22 cellular contexts compared by ENCODE assay signal in the genomic region with DNA sequence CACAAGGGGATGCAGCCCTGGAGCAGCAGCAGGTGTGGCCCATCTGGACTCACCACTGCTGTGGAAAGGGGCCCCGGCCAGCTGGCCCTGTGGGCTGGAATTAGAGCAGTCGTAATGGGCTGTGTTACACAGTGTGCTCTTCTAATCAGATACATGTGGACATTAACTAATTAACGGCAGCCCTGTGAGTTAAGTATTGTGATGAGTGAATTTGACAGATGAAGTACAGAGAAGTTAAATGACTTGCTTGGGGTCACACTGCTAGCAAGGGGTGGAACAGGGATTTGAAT. TPM values are rescaled to one million over a fixed set of nuclear protein-coding genes. Genes with fewer than 3 reads are reported as not detected.
A peak's percentile ranks its signal among the peaks of the same experiment; 100 is the strongest.
DNase-seq lines count a peak whose midpoint lies in the region; ATAC-seq, FAIRE-seq and TF ChIP-seq lines count a peak whose summit lies in the region.
"Had no signal": no experiment of that assay in that cellular context is flagged by ENCODE, and none has a peak within 500 bp of the region (broad histone marks: within the 10 kb centered on the region; RNA-seq: fewer than 3 reads in every experiment).

No MANE protein-coding gene starts in this region.

- no peak overlapping the region for H2AK5ac ChIP-seq in H9 (ENCODE audit: insufficient read length, low read length)
- no peak overlapping the region for H2AK5ac ChIP-seq in H1 (ENCODE audit: low read depth, low read length)

- H3K79me2 ChIP-seq in H9 (ENCODE audit: insufficient read depth, low read length) (no peaks in the 10 kb centered on the region), H1 (ENCODE audit: control insufficient read depth in 1 of 2, insufficient read depth in 2 of 2, low read length in 2 of 2) (no peaks in the 10 kb centered on the region), OCI-LY7 (ENCODE audit: insufficient read depth, low read depth, low read length) (no peaks in the 10 kb centered on the region)

- H3K14ac ChIP-seq in H9 (ENCODE audit: insufficient read depth, low read length) (no peak overlapping the region), H1 (ENCODE audit: insufficient read length) (no peak overlapping the region)

- H3K9me3 Mint-ChIP-seq in H9 = no peaks in the 10 kb centered on the region; a peak in 1 of 5 replicates
- H3K9me3 Mint-ChIP-seq in neural crest cell = no peaks in the 10 kb centered on the region
- peaks cover 6% of the 10 kb centered on the region; the same call in 1 of the 2 replicates for H3K9me3 Mint-ChIP-seq in HFFc6
- H3K9me3 Mint-ChIP-seq: activated naive CD4-positive, alpha-beta T cell treated with anti-CD3 and anti-CD28 coated beads, Interleukin-2, amount 50 U/mL, for 72 hours; neural progenitor cell had no signal

- peaks cover 36% of the 10 kb centered on the region for H3K27me3 Mint-ChIP-seq in H9 (ENCODE audit: low read depth)
- no peaks in the 10 kb centered on the region for H3K27me3 Mint-ChIP-seq in neural crest cell (ENCODE audit: low read depth)
- H3K27me3 Mint-ChIP-seq in HFFc6 (ENCODE audit: insufficient read depth) = peaks cover 11% of the 10 kb centered on the region
- H3K27me3 Mint-ChIP-seq: activated CD8-positive, alpha-beta memory T cell treated with anti-CD3 and anti-CD28 coated beads, Interleukin-2, amount 10 ng/mL, durations not matched to agents 7 days and 5 days had no signal

- no peak for TF ChIP-seq EP300 in H1 (IDR thresholded peaks at IDR 0.05; ENCODE audit: borderline replicate concordance in 1 of 2, low read depth in 2 of 2, low read length in 2 of 2)

- no peak for ATAC-seq in HG03469 (IDR thresholded peaks at IDR 0.05; ENCODE audit: unreplicated experiment)
- ATAC-seq: activated CD8-positive, alpha-beta memory T cell treated with anti-CD3 and anti-CD28 coated beads, Interleukin-2, amount 10 ng/mL, durations not matched to agents 7 days and 5 days; activated naive CD4-positive, alpha-beta T cell treated with anti-CD3 and anti-CD28 coated beads, Interleukin-2, amount 50 U/mL, for 72 hours; right lobe of liver had no signal

- H2AFZ ChIP-seq in H9 (ENCODE audit: low read length) = no peak overlapping the region
- H2AFZ ChIP-seq in H1 (ENCODE audit: low read length) = no peak overlapping the region
- H2AFZ ChIP-seq in OCI-LY7 (ENCODE audit: low read length) = no peak overlapping the region
- H2AFZ ChIP-seq: neural progenitor cell had no signal

- H3K56ac ChIP-seq in H9 (ENCODE audit: insufficient read length, low read depth, low read length) = no peak overlapping the region
- no peak overlapping the region for H3K56ac ChIP-seq in H1 (replicated peaks; ENCODE audit: insufficient read length, low read depth, low read length)

- H3K18ac ChIP-seq in H9 (ENCODE audit: insufficient read length, low read depth, low read length) = peak overlapping the region; percentile 49
- H3K18ac ChIP-seq in H1 (ENCODE audit: extremely low read depth, low read length) = peak overlapping the region; percentile 76

- TF ChIP-seq RAD21 in H1 (IDR thresholded peaks at IDR 0.05 in 1 of 2, conservative IDR thresholded peaks at IDR 0.05 in 1 of 2; ENCODE audit: low read depth in 2 of 2, low read length in 2 of 2) = no peak

- no peak overlapping the region for H3K4me3 ChIP-seq in BLaER1 treated with 17β-estradiol and CSF1 and Interleukin-3, amounts not matched to agents 10 nM and 100 nM
- H3K4me3 ChIP-seq in H1 (ENCODE audit: extremely low read depth in 1 of 4, insufficient read depth in 2 of 4, low read depth in 3 of 4, low read length in 4 of 4) = peak overlapping the region in 1 of 4 experiments; percentile 30; a peak in 1 of 8 replicates
- H3K4me3 ChIP-seq in OCI-LY7 (ENCODE audit: low read depth, low read length, poor library complexity, severe bottlenecking) = no peak overlapping the region
- H3K4me3 ChIP-seq: HAP-1, neural progenitor cell, right lobe of liver, tibial nerve had no signal

- TF ChIP-seq CTCF in H9 (conservative IDR thresholded peaks at IDR 0.05) = no peak
- no peak for TF ChIP-seq CTCF in H1 (IDR thresholded peaks at IDR 0.05; ENCODE audit: control extremely low read depth in 1 of 3, insufficient read depth in 1 of 3, low read depth in 1 of 3, low read length in 3 of 3)
- TF ChIP-seq CTCF in neural crest cell (conservative IDR thresholded peaks at IDR 0.05) = no peak
- TF ChIP-seq CTCF in OCI-LY7 (conservative IDR thresholded peaks at IDR 0.05; ENCODE audit: low read length) = no peak
- TF ChIP-seq CTCF in HFFc6 (IDR thresholded peaks at IDR 0.05) = no peak

- no peak overlapping the region for H3T11ph ChIP-seq in H9 (ENCODE audit: low read length)

- H2BK12ac ChIP-seq in H9 (ENCODE audit: insufficient read length, low read depth, low read length) = no peak overlapping the region
- peak overlapping the region; percentile 50; the same call in 1 of the 2 replicates for H2BK12ac ChIP-seq in H1 (ENCODE audit: low read depth, low read length)

- peak overlapping the region in 1 of 3 experiments; percentile 81; a peak in 1 of 7 replicates for H3K27ac Mint-ChIP-seq in H9
- peak overlapping the region; percentile 69 for H3K27ac Mint-ChIP-seq in neural crest cell (ENCODE audit: unreplicated experiment)
- H3K27ac Mint-ChIP-seq in HFFc6 = no peak overlapping the region
- H3K27ac Mint-ChIP-seq: activated CD8-positive, alpha-beta memory T cell treated with anti-CD3 and anti-CD28 coated beads, Interleukin-2, amount 10 ng/mL, durations not matched to agents 7 days and 5 days; neural progenitor cell had no signal

- intact Hi-C loops in OCI-LY7 (cut with micrococcal nuclease; ENCODE audit: unreplicated experiment) = no loop called here

- H3K79me1 ChIP-seq in H9 (ENCODE audit: insufficient read depth, low read depth, low read length, poor library complexity, severe bottlenecking) = no peaks in the 10 kb centered on the region
- H3K79me1 ChIP-seq in H1 (ENCODE audit: low read depth, low read length) = no peaks in the 10 kb centered on the region

- H2BK5ac ChIP-seq in H9 (ENCODE audit: insufficient read length, low read length) (no peak overlapping the region), H1 (ENCODE audit: low read depth, low read length) (peak overlapping the region; percentile 61; the same call in 1 of the 2 replicates)

- H4K5ac ChIP-seq in H9 (ENCODE audit: insufficient read length, low read depth, low read length) = no peak overlapping the region
- no peak overlapping the region for H4K5ac ChIP-seq in H1 (ENCODE audit: insufficient read length, low read depth, low read length)

- H3K4me1 ChIP-seq in BLaER1 treated with 17β-estradiol and CSF1 and Interleukin-3, amounts not matched to agents 10 nM and 100 nM = peaks cover 22 to 66% (median 61%) of the 10 kb centered on the region in 10 experiments
- peaks cover 25% of the 10 kb centered on the region for H3K4me1 ChIP-seq in H9 (ENCODE audit: insufficient read depth, low read length)
- H3K4me1 ChIP-seq in H1 (replicated peaks in 1 of 4; ENCODE audit: control insufficient read depth in 3 of 4, insufficient read depth in 4 of 4, low read length in 3 of 4) = peaks cover 27 to 54% (median 41%) of the 10 kb centered on the region in 4 experiments
- peaks cover 21% of the 10 kb centered on the region for H3K4me1 ChIP-seq in OCI-LY7 (ENCODE audit: insufficient read depth, low read length, poor library complexity, severe bottlenecking)
- H3K4me1 ChIP-seq: right lobe of liver had no signal

- no peaks in the 10 kb centered on the region for H3K23me2 ChIP-seq in H9 (ENCODE audit: insufficient read length, low read depth, low read length, poor library complexity, severe bottlenecking)
- H3K23me2 ChIP-seq in H1 (ENCODE audit: low read depth, low read length) = no peaks in the 10 kb centered on the region

- no CpG with 5 or more reads among the region's 3 CpGs for WGBS in H9 (ENCODE audit: extremely low coverage, insufficient read length, low lambda C conversion rate)
- WGBS in H1 (ENCODE audit: extremely low coverage in 1 of 2, insufficient coverage in 1 of 2, insufficient read length in 1 of 2, insufficient replicate concordance in 2 of 2, low coverage in 1 of 2, low lambda C conversion rate in 2 of 2, missing lambda C conversion rate in 1 of 2), 2 experiments = 71% methylated on average over 3 of the region's 3 CpGs; no CpG with 5 or more reads in 1 of the 2 experiments

- H3K23ac ChIP-seq in H9 (ENCODE audit: insufficient read length, low read depth, low read length) = no peak overlapping the region
- no peak overlapping the region for H3K23ac ChIP-seq in H1 (ENCODE audit: insufficient read length)

- no peak overlapping the region for H3K9ac ChIP-seq in BLaER1 treated with 17β-estradiol and CSF1 and Interleukin-3, amounts not matched to agents 10 nM and 100 nM
- no peak overlapping the region for H3K9ac ChIP-seq in H9 (ENCODE audit: extremely low read depth, insufficient read length, low read length)
- H3K9ac ChIP-seq in H1 (replicated peaks in 1 of 4; ENCODE audit: extremely low read depth in 1 of 4, low read depth in 3 of 4, low read length in 3 of 4) = no peak overlapping the region
- H3K9ac ChIP-seq: KMS-11, neural progenitor cell had no signal

- H2BK20ac ChIP-seq in H9 (ENCODE audit: low read depth, low read length, poor library complexity, severe bottlenecking) (no peak overlapping the region), H1 (ENCODE audit: low read length) (0 out of 2 replicates have a peak overlapping the region, but pooled peaks have one; percentile 67)

- no peaks in the 10 kb centered on the region for H3K9me3 ChIP-seq in BLaER1 treated with 17β-estradiol and CSF1 and Interleukin-3, amounts not matched to agents 10 nM and 100 nM (replicated peaks in 1 of 11)
- H3K9me3 ChIP-seq in H9 (ENCODE audit: control insufficient read depth, low read depth, low read length) (no peaks in the 10 kb centered on the region), H1 (ENCODE audit: insufficient read depth in 2 of 2, low read depth in 1 of 2, low read length in 1 of 2) (no peaks in the 10 kb centered on the region), OCI-LY7 (ENCODE audit: low read length) (no peaks in the 10 kb centered on the region)
- H3K9me3 ChIP-seq: HAP-1, right lobe of liver, tibial nerve had no signal

- no peak overlapping the region for H3K27ac ChIP-seq in BLaER1 treated with 17β-estradiol and CSF1 and Interleukin-3, amounts not matched to agents 10 nM and 100 nM
- H3K27ac ChIP-seq in H9 (ENCODE audit: insufficient read length, low read depth, low read length) (no peak overlapping the region), H1 (ENCODE audit: low read depth, low read length) (no peak overlapping the region), OCI-LY7 (ENCODE audit: low read depth, low read length, poor library complexity, severe bottlenecking) (no peak overlapping the region)
- H3K27ac ChIP-seq: KMS-11, neural progenitor cell, right lobe of liver, tibial nerve had no signal

- H4K91ac ChIP-seq in H9 (ENCODE audit: insufficient read length, low read depth, low read length) (no peak overlapping the region), H1 (replicated peaks; ENCODE audit: insufficient read length, low read length) (no peak overlapping the region)

- H3K36me3 Mint-ChIP-seq in H9 (ENCODE audit: insufficient read depth in 1 of 3, low read depth in 3 of 3) = peaks cover 0 to 4% (median 0%) of the 10 kb centered on the region in 3 experiments; a peak in 1 of 7 replicates
- no peaks in the 10 kb centered on the region for H3K36me3 Mint-ChIP-seq in neural crest cell (ENCODE audit: low read depth)
- peaks cover 14% of the 10 kb centered on the region; the same call in 1 of the 2 replicates for H3K36me3 Mint-ChIP-seq in HFFc6 (ENCODE audit: low read depth)
- H3K36me3 Mint-ChIP-seq: neural progenitor cell had no signal

- H4K8ac ChIP-seq in H9 (replicated peaks; ENCODE audit: insufficient read length, low read depth, low read length) (no peak overlapping the region), H1 (ENCODE audit: extremely low read depth, insufficient read depth, low read length) (no peak overlapping the region)

- peaks cover 0 to 44% (median 27%) of the 10 kb centered on the region in 11 experiments; a peak in 16 of 22 replicates for H3K36me3 ChIP-seq in BLaER1 treated with 17β-estradiol and CSF1 and Interleukin-3, amounts not matched to agents 10 nM and 100 nM
- H3K36me3 ChIP-seq in H1 (ENCODE audit: control insufficient read depth in 2 of 4, insufficient read depth in 4 of 4, low read length in 3 of 4) (no peaks in the 10 kb centered on the region), OCI-LY7 (ENCODE audit: insufficient read depth, low read length) (peaks cover 5% of the 10 kb centered on the region; the same call in 1 of the 2 replicates)
- H3K36me3 ChIP-seq: HAP-1, neural progenitor cell, right lobe of liver had no signal

- peak overlapping the region in 8 of 11 experiments; percentile 38 to 79 (median 68); a peak in 17 of 22 replicates for H3K4me2 ChIP-seq in BLaER1 treated with 17β-estradiol and CSF1 and Interleukin-3, amounts not matched to agents 10 nM and 100 nM
- H3K4me2 ChIP-seq in H9 (ENCODE audit: insufficient read depth, insufficient read length, low read length) (no peak overlapping the region), H1 (ENCODE audit: insufficient read depth in 1 of 2, low read depth in 2 of 2, low read length in 2 of 2) (peak overlapping the region; percentile 49 to 55; a peak in 3 of 4 replicates), OCI-LY7 (ENCODE audit: low read length) (no peak overlapping the region)
- H3K4me2 ChIP-seq: KMS-11 had no signal

- no peak for FAIRE-seq in H1 (lab: Jason Lieb, UNC)

- POLR2A ChIA-PET in H1 (lab: Charles Lee; ENCODE audit: partially characterized antibody) = interaction anchor here (1.1 to 2.2 kb wide), 6 partner anchors 12 to 189 kb away, joined by 3 to 9 read pairs (median 6); a partner anchor contains a TSS
- POLR2A ChIA-PET in OCI-LY7 (lab: Charles Lee) = interaction anchor here (0.7 to 1.4 kb wide), 4 partner anchors 10 to 217 kb away, joined by 3 to 4 read pairs (median 3); no protein-coding TSS in a partner anchor

- BruUV-seq in OCI-LY7 (replicated peaks; lab: Mats Ljungman, UMichigan) = no TSS peak

- CTCF ChIA-PET in H1 (lab: Charles Lee; ENCODE audit: partially characterized antibody) = interaction anchor here (0.8 to 28.0 kb wide), 17 partner anchors 8 to 486 kb away, joined by 3 to 397 read pairs (median 4); no protein-coding TSS in a partner anchor
- CTCF ChIA-PET in OCI-LY7 (lab: Charles Lee; ENCODE audit: unreplicated experiment) = interaction anchor here (1.0 kb wide), 1 partner anchor 233 kb away, joined by 3 read pairs; no protein-coding TSS in a partner anchor

- no peaks in the 10 kb centered on the region for H3K9me2 ChIP-seq in OCI-LY7 (ENCODE audit: insufficient read depth, low read length)

- no peak for DNase-seq in H9
- DNase-seq in H1 (ENCODE audit: low read depth in 1 of 2, low spot score in 2 of 2) = no peak
- DNase-seq in neural crest cell (ENCODE audit: low read depth, low spot score) = no peak
- DNase-seq in stimulated activated naive CD4-positive, alpha-beta T cell (lab: John Stamatoyannopoulos, UW) = no peak
- no peak for DNase-seq in OCI-LY7 (ENCODE audit: low spot score)
- no peak for DNase-seq in HFFc6
- DNase-seq: activated CD8-positive, alpha-beta memory T cell treated with anti-CD3 and anti-CD28 coated beads, Interleukin-2, amount 10 ng/mL, durations not matched to agents 7 days and 5 days; AML-193; DND-41; effector CD8-positive, alpha-beta T cell; NCI-H345; OCI-M1; right lobe of liver; stimulated activated CD4-positive, alpha-beta T cell treated with anti-CD3 and anti-CD28 coated beads, Interleukin-4, amount 100 ng/mL, for 1 hour; SW 1271 had no signal

- H3K4me1 Mint-ChIP-seq in H9 (peaks cover 73 to 86% of the 10 kb centered on the region in 2 experiments), neural crest cell (peaks cover 30% of the 10 kb centered on the region), HFFc6 (ENCODE audit: low read depth) (peaks cover 24% of the 10 kb centered on the region)

- H3K27me3 ChIP-seq in BLaER1 treated with 17β-estradiol and CSF1 and Interleukin-3, amounts not matched to agents 10 nM and 100 nM = no peaks in the 10 kb centered on the region
- H3K27me3 ChIP-seq in H9 (ENCODE audit: insufficient read depth, low read length) (peaks cover 2% of the 10 kb centered on the region; the same call in 1 of the 2 replicates), H1 (replicated peaks in 1 of 4; ENCODE audit: control insufficient read depth in 3 of 4, extremely low read depth in 1 of 4, insufficient read depth in 3 of 4, low read length in 3 of 4) (peaks cover 0 to 12% (median 3%) of the 10 kb centered on the region in 4 experiments; a peak in 3 of 7 replicates)
- H3K27me3 ChIP-seq: right lobe of liver, tibial nerve had no signal

- H3K4me3 Mint-ChIP-seq in H9 (peak overlapping the region in 1 of 2 experiments; percentile 3; a peak in 1 of 5 replicates), neural crest cell (no peak overlapping the region), HFFc6 (no peak overlapping the region)
- H3K4me3 Mint-ChIP-seq: activated CD8-positive, alpha-beta memory T cell treated with anti-CD3 and anti-CD28 coated beads, Interleukin-2, amount 10 ng/mL, durations not matched to agents 7 days and 5 days; neural progenitor cell had no signal

- TF ChIP-seq POLR2A in H1 (IDR thresholded peaks at IDR 0.05; ENCODE audit: control extremely low read depth in 1 of 2, low read depth in 2 of 2, low read length in 2 of 2) = no peak

- peaks cover 0 to 8% (median 0%) of the 10 kb centered on the region in 11 experiments; a peak in 3 of 22 replicates for H4K20me1 ChIP-seq in BLaER1 treated with 17β-estradiol and CSF1 and Interleukin-3, amounts not matched to agents 10 nM and 100 nM
- H4K20me1 ChIP-seq in H9 (ENCODE audit: control insufficient read depth, insufficient read depth, insufficient read length) (no peaks in the 10 kb centered on the region), H1 (replicated peaks in 1 of 2; ENCODE audit: control insufficient read depth in 1 of 2, insufficient read depth in 2 of 2, low read length in 2 of 2) (peaks cover 0 to 4% of the 10 kb centered on the region in 2 experiments), OCI-LY7 (ENCODE audit: insufficient read depth, low read length) (no peaks in the 10 kb centered on the region)

- H2BK15ac ChIP-seq in H9 (ENCODE audit: low read depth, low read length) (no peak overlapping the region), H1 (ENCODE audit: low read length) (peak overlapping the region; percentile 22; the same call in 1 of the 2 replicates)

- H2BK120ac ChIP-seq in H9 (ENCODE audit: low read depth, low read length, poor library complexity, severe bottlenecking) (no peak overlapping the region), H1 (replicated peaks; ENCODE audit: low read depth, low read length) (peak overlapping the region; percentile 44)

- no peak overlapping the region for H3K4ac ChIP-seq in H9 (ENCODE audit: low read depth, low read length)
- H3K4ac ChIP-seq in H1 (replicated peaks; ENCODE audit: insufficient read length, low read depth, low read length) = no peak overlapping the region

RNA-seq across cellular contexts. Expression of a gene that starts 58.6 kb away (rescaled TPM):
- total RNA-seq in H9 (2021) (47.2 and 49.6 TPM in 2 replicates), neural crest cell (92.5 and 98.2 TPM in 2 replicates), OCI-LY7 (2022) (282 and 343 TPM in 2 replicates)
- 81.7 and 84.9 TPM in 2 replicates for total RNA-seq in H1 (2021; fragmentation: NEBNext Ultra II Directional; extraction: Animal tissue kit (Norgen Biotek cat#: 25700))
- polyA plus RNA-seq in H1 (2011; rRNA removed) = 10.0 and 10.8 TPM in 2 replicates
- polyA plus RNA-seq in H1 (2011; cell fraction: cytosol; rRNA removed) = 12.8 TPM
- 23.1 TPM for polyA plus RNA-seq in H1 (2011; cell fraction: nucleus; rRNA removed)
- polyA plus RNA-seq in H1 (2012, experiment 1 of 2) = 9.8 to 13.2 TPM (median 11.4 TPM) in 4 replicates
- 2.0 TPM for polyA plus RNA-seq in H1 (2012, experiment 2 of 2)
- polyA plus RNA-seq in H1 (2013, experiment 1 of 2) = 20.5 TPM
- 18.6 TPM for polyA plus RNA-seq in H1 (2013, experiment 2 of 2)
- polyA minus RNA-seq in H1 (2011; rRNA and poly(A)+ RNA removed) = 75.0 and 83.5 TPM in 2 replicates
- 26.9 TPM for polyA minus RNA-seq in H1 (2011; cell fraction: cytosol; rRNA and poly(A)+ RNA removed)
- 109 TPM for polyA minus RNA-seq in H1 (2011; cell fraction: nucleus; rRNA and poly(A)+ RNA removed)
- 102 and 120 TPM in 2 replicates for total RNA-seq in OCI-LY7 (2014; rRNA removed; shearing (Covaris generic))
- 10 to 100 TPM; 21.9 to 28.1 (median 22.7) TPM for total RNA-seq in HFFc6 (2021; fragmentation: NEBNext Ultra II Directional; extraction: Animal tissue kit (Norgen Biotek cat#: 25700))

Comparison
In these comparisons a context has a peak if more than half of its experiments do, and no peak if none do; other contexts are left out.
1. H3K4me2 ChIP-seq: peak in BLaER1 treated with 17β-estradiol and CSF1 and Interleukin-3, amounts not matched to agents 10 nM and 100 nM (8 of 11) and H1 (2 of 2); none in H9 (single experiment) and OCI-LY7 (single experiment).